ENCODE assay signal across 1 cellular context in the genomic region with DNA sequence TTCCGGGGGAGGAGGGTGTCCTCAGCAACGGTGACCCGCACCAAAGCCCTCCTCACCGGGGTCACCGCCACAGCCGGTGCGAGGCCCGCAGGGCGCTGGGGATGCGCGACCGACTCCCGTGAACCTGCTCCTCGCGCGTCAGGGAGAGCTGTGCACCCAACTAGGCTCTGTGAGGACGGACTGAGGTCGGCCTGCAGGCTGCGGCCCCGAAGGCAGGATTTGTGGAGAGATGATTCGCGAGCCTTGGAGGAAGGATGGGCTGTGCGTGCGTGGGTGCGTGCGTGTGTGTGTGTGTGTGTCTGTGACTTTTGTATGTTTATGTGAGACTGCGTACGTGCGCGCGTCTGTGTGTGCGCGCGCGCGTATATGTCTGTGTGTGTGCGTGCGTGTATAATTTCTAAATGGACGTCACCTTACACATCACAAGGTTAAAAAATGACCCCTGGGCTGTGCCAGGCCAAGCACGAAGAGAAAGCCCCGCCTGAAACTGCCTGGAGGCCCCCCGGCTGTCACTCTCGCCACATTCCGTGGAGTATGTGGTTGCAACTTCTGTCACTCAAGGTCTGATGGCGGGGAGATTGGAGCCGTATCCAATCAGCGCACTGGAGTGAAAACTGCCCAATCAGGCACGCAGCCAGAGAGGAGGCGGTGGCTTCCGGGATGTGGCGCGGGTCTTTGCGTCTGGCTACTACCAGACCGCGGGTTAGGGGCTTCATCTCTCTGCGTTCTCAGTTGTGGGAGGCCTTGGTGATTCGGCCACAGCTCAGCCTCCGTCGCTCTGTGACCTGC.
A peak's percentile ranks its signal among the peaks of the same experiment; 100 is the strongest.
TF ChIP-seq lines count a peak whose summit lies in the region.

A gene (plus strand): TSS at position 672 of the 789 bp plus-strand sequence. CDS start 170 bp downstream, outside the sequence.

TF ChIP-seq in WTC11, 78 proteins besides CTCF, POLR2A, EP300 and RAD21 (continued from another document):
- TF ChIP-seq, protein P1, sequence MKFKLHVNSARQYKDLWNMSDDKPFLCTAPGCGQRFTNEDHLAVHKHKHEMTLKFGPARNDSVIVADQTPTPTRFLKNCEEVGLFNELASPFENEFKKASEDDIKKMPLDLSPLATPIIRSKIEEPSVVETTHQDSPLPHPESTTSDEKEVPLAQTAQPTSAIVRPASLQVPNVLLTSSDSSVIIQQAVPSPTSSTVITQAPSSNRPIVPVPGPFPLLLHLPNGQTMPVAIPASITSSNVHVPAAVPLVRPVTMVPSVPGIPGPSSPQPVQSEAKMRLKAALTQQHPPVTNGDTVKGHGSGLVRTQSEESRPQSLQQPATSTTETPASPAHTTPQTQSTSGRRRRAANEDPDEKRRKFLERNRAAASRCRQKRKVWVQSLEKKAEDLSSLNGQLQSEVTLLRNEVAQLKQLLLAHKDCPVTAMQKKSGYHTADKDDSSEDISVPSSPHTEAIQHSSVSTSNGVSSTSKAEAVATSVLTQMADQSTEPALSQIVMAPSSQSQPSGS (CRISPR knock-in tag; IDR thresholded peaks at IDR 0.05; ENCODE audit: borderline replicate concordance, low read depth): 0 out of 2 replicates have a peak, but pooled peaks have one; percentile 28
- peak; percentile 47 for TF ChIP-seq SP1 (CRISPR knock-in tag; conservative IDR thresholded peaks at IDR 0.05)
- TF ChIP-seq, protein P2, sequence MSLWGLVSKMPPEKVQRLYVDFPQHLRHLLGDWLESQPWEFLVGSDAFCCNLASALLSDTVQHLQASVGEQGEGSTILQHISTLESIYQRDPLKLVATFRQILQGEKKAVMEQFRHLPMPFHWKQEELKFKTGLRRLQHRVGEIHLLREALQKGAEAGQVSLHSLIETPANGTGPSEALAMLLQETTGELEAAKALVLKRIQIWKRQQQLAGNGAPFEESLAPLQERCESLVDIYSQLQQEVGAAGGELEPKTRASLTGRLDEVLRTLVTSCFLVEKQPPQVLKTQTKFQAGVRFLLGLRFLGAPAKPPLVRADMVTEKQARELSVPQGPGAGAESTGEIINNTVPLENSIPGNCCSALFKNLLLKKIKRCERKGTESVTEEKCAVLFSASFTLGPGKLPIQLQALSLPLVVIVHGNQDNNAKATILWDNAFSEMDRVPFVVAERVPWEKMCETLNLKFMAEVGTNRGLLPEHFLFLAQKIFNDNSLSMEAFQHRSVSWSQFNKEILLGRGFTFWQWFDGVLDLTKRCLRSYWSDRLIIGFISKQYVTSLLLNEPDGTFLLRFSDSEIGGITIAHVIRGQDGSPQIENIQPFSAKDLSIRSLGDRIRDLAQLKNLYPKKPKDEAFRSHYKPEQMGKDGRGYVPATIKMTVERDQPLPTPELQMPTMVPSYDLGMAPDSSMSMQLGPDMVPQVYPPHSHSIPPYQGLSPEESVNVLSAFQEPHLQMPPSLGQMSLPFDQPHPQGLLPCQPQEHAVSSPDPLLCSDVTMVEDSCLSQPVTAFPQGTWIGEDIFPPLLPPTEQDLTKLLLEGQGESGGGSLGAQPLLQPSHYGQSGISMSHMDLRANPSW (CRISPR knock-in tag; conservative IDR thresholded peaks at IDR 0.05; ENCODE audit: low read depth): 0 out of 2 replicates have a peak, but pooled peaks have one; percentile 44
- TF ChIP-seq NFYB (CRISPR knock-in tag; conservative IDR thresholded peaks at IDR 0.05; ENCODE audit: low read depth): peak; percentile 96
- 0 out of 2 replicates have a peak, but pooled peaks have one; percentile 31 for TF ChIP-seq ESRRA (CRISPR knock-in tag; IDR thresholded peaks at IDR 0.05; ENCODE audit: borderline replicate concordance)
- 0 out of 2 replicates have a peak, but pooled peaks have one; percentile 13 for TF ChIP-seq ZBTB21 (CRISPR knock-in tag; IDR thresholded peaks at IDR 0.05; ENCODE audit: borderline replicate concordance)
- no peak for TF ChIP-seq IRF2 (CRISPR knock-in tag; IDR thresholded peaks at IDR 0.05; ENCODE audit: borderline replicate concordance, low read depth)
- peak; percentile 70; the same call in 1 of the 2 replicates for TF ChIP-seq MYBL2 (CRISPR knock-in tag; IDR thresholded peaks at IDR 0.05)
- no peak for TF ChIP-seq RELA (CRISPR knock-in tag; IDR thresholded peaks at IDR 0.05; ENCODE audit: borderline replicate concordance)
- TF ChIP-seq, protein P3, sequence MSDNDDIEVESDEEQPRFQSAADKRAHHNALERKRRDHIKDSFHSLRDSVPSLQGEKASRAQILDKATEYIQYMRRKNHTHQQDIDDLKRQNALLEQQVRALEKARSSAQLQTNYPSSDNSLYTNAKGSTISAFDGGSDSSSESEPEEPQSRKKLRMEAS (CRISPR knock-in tag; IDR thresholded peaks at IDR 0.05): peak; percentile 24; the same call in 1 of the 2 replicates
- TF ChIP-seq TEAD1 (CRISPR knock-in tag; IDR thresholded peaks at IDR 0.05): peak; percentile 47; the same call in 1 of the 2 replicates
- TF ChIP-seq, protein P4, sequence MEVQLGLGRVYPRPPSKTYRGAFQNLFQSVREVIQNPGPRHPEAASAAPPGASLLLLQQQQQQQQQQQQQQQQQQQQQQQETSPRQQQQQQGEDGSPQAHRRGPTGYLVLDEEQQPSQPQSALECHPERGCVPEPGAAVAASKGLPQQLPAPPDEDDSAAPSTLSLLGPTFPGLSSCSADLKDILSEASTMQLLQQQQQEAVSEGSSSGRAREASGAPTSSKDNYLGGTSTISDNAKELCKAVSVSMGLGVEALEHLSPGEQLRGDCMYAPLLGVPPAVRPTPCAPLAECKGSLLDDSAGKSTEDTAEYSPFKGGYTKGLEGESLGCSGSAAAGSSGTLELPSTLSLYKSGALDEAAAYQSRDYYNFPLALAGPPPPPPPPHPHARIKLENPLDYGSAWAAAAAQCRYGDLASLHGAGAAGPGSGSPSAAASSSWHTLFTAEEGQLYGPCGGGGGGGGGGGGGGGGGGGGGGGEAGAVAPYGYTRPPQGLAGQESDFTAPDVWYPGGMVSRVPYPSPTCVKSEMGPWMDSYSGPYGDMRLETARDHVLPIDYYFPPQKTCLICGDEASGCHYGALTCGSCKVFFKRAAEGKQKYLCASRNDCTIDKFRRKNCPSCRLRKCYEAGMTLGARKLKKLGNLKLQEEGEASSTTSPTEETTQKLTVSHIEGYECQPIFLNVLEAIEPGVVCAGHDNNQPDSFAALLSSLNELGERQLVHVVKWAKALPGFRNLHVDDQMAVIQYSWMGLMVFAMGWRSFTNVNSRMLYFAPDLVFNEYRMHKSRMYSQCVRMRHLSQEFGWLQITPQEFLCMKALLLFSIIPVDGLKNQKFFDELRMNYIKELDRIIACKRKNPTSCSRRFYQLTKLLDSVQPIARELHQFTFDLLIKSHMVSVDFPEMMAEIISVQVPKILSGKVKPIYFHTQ (CRISPR knock-in tag; IDR thresholded peaks at IDR 0.05): no peak
- TF ChIP-seq, protein P5, sequence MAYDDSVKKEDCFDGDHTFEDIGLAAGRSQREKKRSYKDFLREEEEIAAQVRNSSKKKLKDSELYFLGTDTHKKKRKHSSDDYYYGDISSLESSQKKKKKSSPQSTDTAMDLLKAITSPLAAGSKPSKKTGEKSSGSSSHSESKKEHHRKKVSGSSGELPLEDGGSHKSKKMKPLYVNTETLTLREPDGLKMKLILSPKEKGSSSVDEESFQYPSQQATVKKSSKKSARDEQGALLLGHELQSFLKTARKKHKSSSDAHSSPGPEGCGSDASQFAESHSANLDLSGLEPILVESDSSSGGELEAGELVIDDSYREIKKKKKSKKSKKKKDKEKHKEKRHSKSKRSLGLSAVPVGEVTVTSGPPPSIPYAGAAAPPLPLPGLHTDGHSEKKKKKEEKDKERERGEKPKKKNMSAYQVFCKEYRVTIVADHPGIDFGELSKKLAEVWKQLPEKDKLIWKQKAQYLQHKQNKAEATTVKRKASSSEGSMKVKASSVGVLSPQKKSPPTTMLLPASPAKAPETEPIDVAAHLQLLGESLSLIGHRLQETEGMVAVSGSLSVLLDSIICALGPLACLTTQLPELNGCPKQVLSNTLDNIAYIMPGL (CRISPR knock-in tag; IDR thresholded peaks at IDR 0.05): peak; percentile 41; the same call in 1 of the 2 replicates
- 0 out of 2 replicates have a peak, but pooled peaks have one; percentile 80 for TF ChIP-seq NFE2L1 (CRISPR knock-in tag; IDR thresholded peaks at IDR 0.05)
- TF ChIP-seq ZNF423 (CRISPR knock-in tag; IDR thresholded peaks at IDR 0.05): peak; percentile 83; the same call in 1 of the 2 replicates
- TF ChIP-seq, protein P6, sequence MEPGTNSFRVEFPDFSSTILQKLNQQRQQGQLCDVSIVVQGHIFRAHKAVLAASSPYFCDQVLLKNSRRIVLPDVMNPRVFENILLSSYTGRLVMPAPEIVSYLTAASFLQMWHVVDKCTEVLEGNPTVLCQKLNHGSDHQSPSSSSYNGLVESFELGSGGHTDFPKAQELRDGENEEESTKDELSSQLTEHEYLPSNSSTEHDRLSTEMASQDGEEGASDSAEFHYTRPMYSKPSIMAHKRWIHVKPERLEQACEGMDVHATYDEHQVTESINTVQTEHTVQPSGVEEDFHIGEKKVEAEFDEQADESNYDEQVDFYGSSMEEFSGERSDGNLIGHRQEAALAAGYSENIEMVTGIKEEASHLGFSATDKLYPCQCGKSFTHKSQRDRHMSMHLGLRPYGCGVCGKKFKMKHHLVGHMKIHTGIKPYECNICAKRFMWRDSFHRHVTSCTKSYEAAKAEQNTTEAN (CRISPR knock-in tag; IDR thresholded peaks at IDR 0.05): peak; percentile 87
- TF ChIP-seq FOXP1 (CRISPR knock-in tag; IDR thresholded peaks at IDR 0.05; ENCODE audit: borderline replicate concordance): peak; percentile 78
TF ChIP-seq in WTC11: peak in this region for 18.
